Comparison of ENCODE assay signal across 3 cellular contexts in genomic region chr1:931380-932177, GRCh38.
TF ChIP-seq lines count a peak whose summit lies in the region.

No MANE protein-coding gene starts in this region.

TF ChIP-seq in SK-N-SH treated with all-trans-retinoic acid at 6 μM for 48 hours, 23 proteins besides CTCF, POLR2A, EP300 and RAD21:
- TF ChIP-seq ESRRG (CRISPR knock-in tag; IDR thresholded peaks at IDR 0.05): no peak
- peak; percentile 95 for TF ChIP-seq ZFP3 (CRISPR knock-in tag; IDR thresholded peaks at IDR 0.05)
- no peak for TF ChIP-seq TOX (CRISPR knock-in tag; IDR thresholded peaks at IDR 0.05; ENCODE audit: borderline replicate concordance)
- no peak for TF ChIP-seq ZNF565 (CRISPR knock-in tag; conservative IDR thresholded peaks at IDR 0.05; ENCODE audit: low read depth)
- TF ChIP-seq GLIS3 (CRISPR knock-in tag; IDR thresholded peaks at IDR 0.05): no peak

TF ChIP-seq in SK-N-SH, 30 proteins besides CTCF, POLR2A, EP300 and RAD21:
- TF ChIP-seq MAX (IDR thresholded peaks at IDR 0.05; ENCODE audit: low read depth) (no peak), REST (IDR thresholded peaks at IDR 0.05; ENCODE audit: low read depth, low read length) (no peak), TEAD4 (IDR thresholded peaks at IDR 0.05; ENCODE audit: borderline replicate concordance, insufficient read depth) (no peak), TCF12 (IDR thresholded peaks at IDR 0.05) (no peak), ZBTB33 (IDR thresholded peaks at IDR 0.05; ENCODE audit: borderline replicate concordance, low read depth) (no peak), GATA2 (CRISPR knock-in tag; IDR thresholded peaks at IDR 0.05) (no peak)

TF ChIP-seq in HEK293, 187 proteins besides CTCF, POLR2A, EP300 and RAD21 (continues in another document):
- no peak for TF ChIP-seq ZNF707 (tag by site-specific recombination; IDR thresholded peaks at IDR 0.05)
- TF ChIP-seq ZNF585B (tag by site-specific recombination; IDR thresholded peaks at IDR 0.05): no peak
- no peak; the same call in 1 of the 2 replicates for TF ChIP-seq BCL11B (tag by site-specific recombination; IDR thresholded peaks at IDR 0.05; ENCODE audit: low read depth)
- TF ChIP-seq ZNF747 (tag by site-specific recombination; IDR thresholded peaks at IDR 0.05): no peak
- TF ChIP-seq OVOL3 (tag by site-specific recombination; IDR thresholded peaks at IDR 0.05): no peak
- TF ChIP-seq SP7 (tag by site-specific recombination; IDR thresholded peaks at IDR 0.05): no peak
- TF ChIP-seq ZNF132 (tag by site-specific recombination; IDR thresholded peaks at IDR 0.05; ENCODE audit: borderline replicate concordance): no peak
- TF ChIP-seq KLF17 (tag by site-specific recombination; IDR thresholded peaks at IDR 0.05): peak; percentile 51; the same call in 1 of the 2 replicates
- TF ChIP-seq ZNF239 (tag by site-specific recombination; IDR thresholded peaks at IDR 0.05): no peak
- no peak for TF ChIP-seq ZNF214 (tag by site-specific recombination; IDR thresholded peaks at IDR 0.05; ENCODE audit: borderline replicate concordance)
- TF ChIP-seq ZNF701 (tag by site-specific recombination; IDR thresholded peaks at IDR 0.05): no peak
- no peak for TF ChIP-seq ZNF548 (tag by site-specific recombination; IDR thresholded peaks at IDR 0.05)
- TF ChIP-seq ZNF274 (IDR thresholded peaks at IDR 0.05; ENCODE audit: low read length): no peak
- TF ChIP-seq ZNF274 (tag by site-specific recombination; IDR thresholded peaks at IDR 0.05; ENCODE audit: borderline replicate concordance): no peak
- no peak for TF ChIP-seq AEBP2 (tag by site-specific recombination; IDR thresholded peaks at IDR 0.05; ENCODE audit: borderline replicate concordance)
- TF ChIP-seq ZNF157 (tag by site-specific recombination; IDR thresholded peaks at IDR 0.05): no peak
- no peak for TF ChIP-seq ZNF518A (tag by site-specific recombination; conservative IDR thresholded peaks at IDR 0.05; ENCODE audit: low read depth)
- peak; percentile 99 for TF ChIP-seq ZNF16 (tag by site-specific recombination; IDR thresholded peaks at IDR 0.05; ENCODE audit: low read depth)
- TF ChIP-seq ZNF776 (tag by site-specific recombination; IDR thresholded peaks at IDR 0.05; ENCODE audit: borderline replicate concordance): no peak
- TF ChIP-seq WT1 (tag by site-specific recombination; IDR thresholded peaks at IDR 0.05): no peak; the same call in 1 of the 2 replicates
- no peak for TF ChIP-seq GLI2 (tag by site-specific recombination; IDR thresholded peaks at IDR 0.05; ENCODE audit: borderline replicate concordance, low read depth)
- peak; percentile 56 for TF ChIP-seq ZBTB20 (tag by site-specific recombination; IDR thresholded peaks at IDR 0.05)
- peak; percentile 21; the same call in 1 of the 2 replicates for TF ChIP-seq ZNF366 (tag by site-specific recombination; conservative IDR thresholded peaks at IDR 0.05)
- TF ChIP-seq ZNF530 (tag by site-specific recombination; IDR thresholded peaks at IDR 0.05; ENCODE audit: low read depth): no peak
- TF ChIP-seq ZNF529 (tag by site-specific recombination; IDR thresholded peaks at IDR 0.05; ENCODE audit: insufficient replicate concordance): no peak
- no peak for TF ChIP-seq ZNF169 (tag by site-specific recombination; IDR thresholded peaks at IDR 0.05)
- TF ChIP-seq ZSCAN23 (tag by site-specific recombination; IDR thresholded peaks at IDR 0.05): no peak
- TF ChIP-seq ZNF404 (tag by site-specific recombination; IDR thresholded peaks at IDR 0.05): no peak
- TF ChIP-seq ZNF311 (tag by site-specific recombination; IDR thresholded peaks at IDR 0.05; ENCODE audit: borderline replicate concordance): no peak
- no peak for TF ChIP-seq ZNF148 (tag by site-specific recombination; IDR thresholded peaks at IDR 0.05; ENCODE audit: borderline replicate concordance)
- TF ChIP-seq MZF1 (tag by site-specific recombination; IDR thresholded peaks at IDR 0.05; ENCODE audit: borderline replicate concordance): 0 out of 2 replicates have a peak, but pooled peaks have one; percentile 42
- no peak for TF ChIP-seq INSM2 (tag by site-specific recombination; IDR thresholded peaks at IDR 0.05)
- peak; percentile 78 for TF ChIP-seq ZNF600 (tag by site-specific recombination; IDR thresholded peaks at IDR 0.05)
- TF ChIP-seq ZNF335 (tag by site-specific recombination; conservative IDR thresholded peaks at IDR 0.05): peak; percentile 84
- TF ChIP-seq ZNF544 (tag by site-specific recombination; IDR thresholded peaks at IDR 0.05): no peak
- TF ChIP-seq ZNF624 (tag by site-specific recombination; IDR thresholded peaks at IDR 0.05): no peak
- no peak for TF ChIP-seq ZNF398 (tag by site-specific recombination; IDR thresholded peaks at IDR 0.05)
- TF ChIP-seq SCRT2 (tag by site-specific recombination; IDR thresholded peaks at IDR 0.05): no peak
- TF ChIP-seq ZBTB44 (tag by site-specific recombination; IDR thresholded peaks at IDR 0.05): 0 out of 2 replicates have a peak, but pooled peaks have one; percentile 33
- TF ChIP-seq IKZF3 (tag by site-specific recombination; IDR thresholded peaks at IDR 0.05): no peak
- no peak for TF ChIP-seq ZNF473 (tag by site-specific recombination; IDR thresholded peaks at IDR 0.05)
- TF ChIP-seq ZNF10 (tag by site-specific recombination; IDR thresholded peaks at IDR 0.05): peak; percentile 31; the same call in 1 of the 2 replicates
- no peak for TF ChIP-seq ZNF596 (tag by site-specific recombination; IDR thresholded peaks at IDR 0.05)
- peak; percentile 47 for TF ChIP-seq ZNF341 (tag by site-specific recombination; IDR thresholded peaks at IDR 0.05; ENCODE audit: low read depth)
- TF ChIP-seq ZNF777 (tag by site-specific recombination; IDR thresholded peaks at IDR 0.05; ENCODE audit: borderline replicate concordance): no peak
- TF ChIP-seq KLF9 (tag by site-specific recombination; IDR thresholded peaks at IDR 0.05; ENCODE audit: low read depth): peak; percentile 38; the same call in 1 of the 2 replicates
- TF ChIP-seq ZNF24 (tag by site-specific recombination; IDR thresholded peaks at IDR 0.05): no peak
- 0 out of 2 replicates have a peak, but pooled peaks have one; percentile 35 for TF ChIP-seq ZNF843 (tag by site-specific recombination; IDR thresholded peaks at IDR 0.05)
- peak; percentile 70; the same call in 1 of the 2 replicates for TF ChIP-seq ZNF121 (tag by site-specific recombination; IDR thresholded peaks at IDR 0.05)
- no peak for TF ChIP-seq ZNF292 (tag by site-specific recombination; IDR thresholded peaks at IDR 0.05; ENCODE audit: borderline replicate concordance, low read depth)
- no peak for TF ChIP-seq PRDM1 (tag by site-specific recombination; IDR thresholded peaks at IDR 0.05)
